17 cellular contexts compared by ENCODE assay signal in the genomic region with DNA sequence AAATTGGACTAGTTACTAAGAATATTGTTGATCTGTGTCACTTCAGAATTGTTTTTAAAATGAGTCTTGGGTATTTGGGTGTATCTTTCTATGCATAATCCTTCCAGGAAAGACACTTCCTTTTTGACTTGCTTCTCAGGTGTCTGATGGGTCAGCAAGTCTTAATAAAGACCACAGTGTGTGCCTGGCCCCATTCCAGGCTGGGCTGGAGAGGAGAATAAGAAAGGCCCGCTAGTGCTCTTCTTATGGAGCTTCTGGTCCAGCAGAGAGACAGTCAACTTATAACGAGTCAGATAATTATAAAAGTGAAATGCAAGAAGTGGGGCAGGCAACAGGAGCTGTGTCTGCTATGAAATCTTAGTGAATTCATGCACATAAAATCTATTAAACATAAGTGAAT. TPM values are rescaled to one million over a fixed set of nuclear protein-coding genes. Genes with fewer than 3 reads are reported as not detected.
DNase-seq lines count a peak whose midpoint lies in the region; ATAC-seq and TF ChIP-seq lines count a peak whose summit lies in the region.
"Had no signal": no experiment of that assay in that cellular context is flagged by ENCODE, and none has a peak within 500 bp of the region (broad histone marks: within the 10 kb centered on the region; RNA-seq: fewer than 3 reads in every experiment).

No MANE protein-coding gene starts in this region.

- intact Hi-C loops in heart right ventricle (cut with DNase I), result no loop called here

- peaks cover 25% of the 10 kb centered on the region for H3K4me1 Mint-ChIP-seq in activated naive CD8-positive, alpha-beta T cell treated with anti-CD3 and anti-CD28 coated beads for 36 hours

- no peak overlapping the region for H3K9ac ChIP-seq in skeletal muscle tissue (ENCODE audit: low read depth in 1 of 3, low read length in 3 of 3)
- H3K9ac ChIP-seq: BLaER1 had no signal

- TF ChIP-seq CTCF in osteoblast (IDR thresholded peaks at IDR 0.05; ENCODE audit: extremely low read depth, low read depth, low read length) (no peak), heart right ventricle (IDR thresholded peaks at IDR 0.05) (no peak)

- no peak overlapping the region for H3K4me3 Mint-ChIP-seq in activated naive CD8-positive, alpha-beta T cell treated with anti-CD3 and anti-CD28 coated beads for 36 hours
- H3K4me3 Mint-ChIP-seq: B cell; CD4-positive, CD25-positive, alpha-beta regulatory T cell; CD8-positive, alpha-beta T cell; HFFc6 had no signal

- H3K4me3 ChIP-seq in osteoblast (ENCODE audit: insufficient read depth, low read length) (no peak overlapping the region), skeletal muscle tissue (ENCODE audit: low read length in 3 of 3) (no peak overlapping the region), heart right ventricle (no peak overlapping the region)
- H3K4me3 ChIP-seq: BLaER1, HAP-1 had no signal

- no peaks in the 10 kb centered on the region for H3K79me2 ChIP-seq in osteoblast (ENCODE audit: insufficient read depth, low read length)

- H3K9me3 ChIP-seq in osteoblast (ENCODE audit: low read depth, low read length) (no peaks in the 10 kb centered on the region), skeletal muscle tissue (ENCODE audit: control insufficient read depth in 3 of 3, low read length in 3 of 3) (no peaks in the 10 kb centered on the region), heart right ventricle (no peaks in the 10 kb centered on the region)
- H3K9me3 ChIP-seq: BLaER1, Caco-2, HAP-1 had no signal

- H4K20me1 ChIP-seq in osteoblast (ENCODE audit: insufficient read depth, low read length), result no peaks in the 10 kb centered on the region
- H4K20me1 ChIP-seq: BLaER1 had no signal

- peak overlapping the region; percentile 85 for H3K27ac ChIP-seq in epithelial cell of prostate
- H3K27ac ChIP-seq in osteoblast (ENCODE audit: low read depth, low read length), result no peak overlapping the region
- H3K27ac ChIP-seq in skeletal muscle tissue (ENCODE audit: low read depth, low read length), result peak overlapping the region; percentile 7
- H3K27ac ChIP-seq in heart right ventricle, result no peak overlapping the region
- H3K27ac ChIP-seq: BLaER1, C4-2B had no signal

- 67 to 82% methylated on average over 2 of the region's 2 CpGs for WGBS in heart right ventricle, 2 donors

- H3K36me3 ChIP-seq in osteoblast (ENCODE audit: insufficient read depth, low read length) (no peaks in the 10 kb centered on the region), skeletal muscle tissue (ENCODE audit: control insufficient read depth in 3 of 3, insufficient read depth in 3 of 3, low read length in 3 of 3) (peaks cover 4 to 8% (median 6%) of the 10 kb centered on the region in 3 donors), heart right ventricle (peaks cover 0 to 18% (median 0%) of the 10 kb centered on the region in 9 donors)
- H3K36me3 ChIP-seq: BLaER1, HAP-1 had no signal

- H3K27me3 ChIP-seq in osteoblast (ENCODE audit: insufficient read depth, low read length), result no peaks in the 10 kb centered on the region
- H3K27me3 ChIP-seq in skeletal muscle tissue (ENCODE audit: control insufficient read depth in 3 of 3, insufficient read depth in 3 of 3, low read length in 3 of 3), result no peaks in the 10 kb centered on the region
- H3K27me3 ChIP-seq in heart right ventricle, result no peaks in the 10 kb centered on the region
- H3K27me3 ChIP-seq: BLaER1 had no signal

- H3K27ac Mint-ChIP-seq in activated naive CD8-positive, alpha-beta T cell treated with anti-CD3 and anti-CD28 coated beads for 36 hours, result no peak overlapping the region
- H3K27ac Mint-ChIP-seq: B cell; CD4-positive, CD25-positive, alpha-beta regulatory T cell; CD8-positive, alpha-beta T cell; HFFc6 had no signal

- no peak overlapping the region for H3K4me2 ChIP-seq in osteoblast (ENCODE audit: insufficient read depth, low read length)
- H3K4me2 ChIP-seq: BLaER1 had no signal

- ATAC-seq in heart right ventricle (no peak), HG03460 (IDR thresholded peaks at IDR 0.05; ENCODE audit: unreplicated experiment) (no peak)
- ATAC-seq: CD8-positive, alpha-beta T cell had no signal

- H3K36me3 Mint-ChIP-seq in activated naive CD8-positive, alpha-beta T cell treated with anti-CD3 and anti-CD28 coated beads for 36 hours, result peaks cover 2% of the 10 kb centered on the region

- DNase-seq in epithelial cell of prostate (ENCODE audit: low read depth, low spot score) (no peak), osteoblast (ENCODE audit: insufficient read length, low spot score, missing footprints) (no peak), heart right ventricle (no peak)
- DNase-seq in activated naive CD8-positive, alpha-beta T cell treated with anti-CD3 and anti-CD28 coated beads for 36 hours, result no peak
- DNase-seq: Caco-2; CD4-positive, CD25-positive, alpha-beta regulatory T cell; CD8-positive, alpha-beta T cell; DMS153; DND-41; GOT3; HFFc6 had no signal

- H3K4me1 ChIP-seq in osteoblast (ENCODE audit: insufficient read depth, low read length), result peaks cover 17% of the 10 kb centered on the region
- H3K4me1 ChIP-seq in skeletal muscle tissue (ENCODE audit: control insufficient read depth in 3 of 3, insufficient read depth in 3 of 3, low read length in 3 of 3), result peaks cover 36 to 48% (median 37%) of the 10 kb centered on the region in 3 donors
- peaks cover 0 to 46% (median 15%) of the 10 kb centered on the region in 9 donors for H3K4me1 ChIP-seq in heart right ventricle
- H3K4me1 ChIP-seq: BLaER1, Caco-2 had no signal

- H3K9me3 Mint-ChIP-seq in activated naive CD8-positive, alpha-beta T cell treated with anti-CD3 and anti-CD28 coated beads for 36 hours, result no peaks in the 10 kb centered on the region
- H3K9me3 Mint-ChIP-seq: CD4-positive, CD25-positive, alpha-beta regulatory T cell; CD8-positive, alpha-beta T cell; HFFc6 had no signal

- H3K27me3 Mint-ChIP-seq in activated naive CD8-positive, alpha-beta T cell treated with anti-CD3 and anti-CD28 coated beads for 36 hours, result no peaks in the 10 kb centered on the region
- H3K27me3 Mint-ChIP-seq: B cell; CD4-positive, CD25-positive, alpha-beta regulatory T cell had no signal

- peak overlapping the region; percentile 27 for H2AFZ ChIP-seq in osteoblast (ENCODE audit: low read length)

RNA-seq across cellular contexts. Expression of gene RNF144B, which starts 42.5 kb away (rescaled TPM):
- 4.4 and 5.8 TPM in 2 replicates for total RNA-seq in osteoblast
- total RNA-seq in skeletal muscle tissue, result 15.1 TPM
- 10 to 100 TPM in 5 of 10 donors, 1 to 10 TPM in 5; 4.6 to 25.5 (median 12.1) TPM for total RNA-seq in heart right ventricle
- polyA plus RNA-seq in heart right ventricle, result 1 to 10 TPM; 6.1 to 8.3 TPM
- 1 to 10 TPM; 2.1 to 2.3 TPM for total RNA-seq in activated naive CD8-positive, alpha-beta T cell treated with anti-CD3 and anti-CD28 coated beads for 36 hours

Comparison
In these comparisons a context has a peak if more than half of its experiments do, and no peak if none do; other contexts are left out.
1. H3K27ac ChIP-seq: peak in epithelial cell of prostate (single experiment) and skeletal muscle tissue (single experiment); none in osteoblast (single experiment) and heart right ventricle (0 of 10).